ENCODE assay signal across 25 cellular contexts in the genomic region with DNA sequence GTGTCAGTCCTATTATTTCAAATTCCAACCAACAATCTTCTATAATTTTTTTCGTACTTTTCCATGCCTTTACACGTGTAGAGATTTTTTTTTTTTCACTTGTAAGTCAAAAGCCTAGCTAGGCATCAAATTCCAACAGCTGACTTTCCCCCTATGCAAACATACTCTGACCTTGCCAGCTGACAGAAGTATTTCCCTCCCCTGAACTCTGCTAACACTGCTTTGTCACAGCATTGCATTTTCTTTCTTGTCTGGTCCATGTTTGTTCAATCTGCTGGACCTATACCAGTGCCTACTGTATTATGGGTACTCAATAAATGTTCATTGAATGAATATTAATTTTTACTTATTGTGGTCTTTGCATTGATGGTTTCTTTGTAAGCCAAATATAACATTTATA.
"Had no signal": no experiment of that assay in that cellular context is flagged by ENCODE, and none has a peak within 500 bp of the region (broad histone marks: within the 10 kb centered on the region; RNA-seq: fewer than 3 reads in every experiment).

No MANE protein-coding gene starts in this region.

- H3K9ac ChIP-seq: neural progenitor cell, parathyroid adenoma had no signal

- H3K4me3 ChIP-seq: neural progenitor cell, ovary, psoas muscle, right lobe of liver, sigmoid colon, stomach, thoracic aorta, thyroid gland, tibial nerve, upper lobe of left lung, vagina had no signal

- H3K9me3 ChIP-seq: ovary, psoas muscle, right lobe of liver, thyroid gland, vagina had no signal

- H3K4me2 ChIP-seq: neural progenitor cell had no signal

- H2AFZ ChIP-seq: neural progenitor cell, parathyroid adenoma had no signal

- H3K79me2 ChIP-seq: parathyroid adenoma had no signal

- ATAC-seq: psoas muscle; right cardiac atrium; stimulated activated effector memory CD8-positive, alpha-beta T cell treated with anti-CD3 and anti-CD28 coated beads, Interleukin-12 subunit alpha, Interleukin-12 subunit beta, amount 100 ng/mL, for 72 hours; stimulated activated naive B cell treated with anti-CD40 and anti-IgM and Interleukin-4, amounts not matched to agents 10 μg/mL and 1 μg/mL and 100 μg/mL, for 72 hours had no signal

- FAIRE-seq: small intestine, urothelium cell line had no signal

- H3K27ac ChIP-seq: neural progenitor cell, ovary, parathyroid adenoma, psoas muscle, right lobe of liver, sigmoid colon, stomach, thoracic aorta, thyroid gland, tibial nerve, upper lobe of left lung, vagina had no signal

- H3K27me3 ChIP-seq: neural progenitor cell, ovary, right lobe of liver, sigmoid colon, stomach, thyroid gland, tibial nerve, upper lobe of left lung, vagina had no signal

- H3K36me3 ChIP-seq: neural progenitor cell, ovary, right lobe of liver, sigmoid colon, stomach, thoracic aorta, thyroid gland, upper lobe of left lung, vagina had no signal

- DNase-seq: occipital lobe; ovary; posterior cingulate gyrus; psoas muscle; right cardiac atrium; right lobe of liver; sigmoid colon; small intestine; stimulated activated CD4-positive, alpha-beta T cell treated with anti-CD3 and anti-CD28 coated beads, Interleukin-15, amount 100 ng/mL, for 24 hours; stimulated activated CD4-positive, alpha-beta T cell treated with anti-CD3 and anti-CD28 coated beads, Interleukin-2, amount 100 ng/mL, for 24 hours; stimulated activated CD4-positive, alpha-beta T cell treated with anti-CD3 and anti-CD28 coated beads, Interleukin-2, amount 100 ng/mL, for 48 hours; stimulated activated CD4-positive, alpha-beta T cell treated with anti-CD3 and anti-CD28 coated beads, Interleukin-4, amount 100 ng/mL, for 24 hours; stimulated activated naive B cell treated with anti-CD40 and anti-IgM and Interleukin-4, amounts not matched to agents 10 μg/mL and 1 μg/mL and 100 μg/mL, for 72 hours; stimulated activated naive CD4-positive, alpha-beta T cell treated with Interleukin-2 at 50 U/mL for 16 hours; stomach; thyroid gland; trophoblast cell; upper lobe of left lung had no signal

- H3K4me1 ChIP-seq: neural progenitor cell, parathyroid adenoma, psoas muscle, right lobe of liver, sigmoid colon, stomach, thyroid gland, tibial nerve, upper lobe of left lung, vagina had no signal
